In genomic region chr2:20691076-20691708, GRCh38 we compare ENCODE assay signal across 25 cellular contexts. TPM values are rescaled to one million over a fixed set of nuclear protein-coding genes. Genes with fewer than 3 reads are reported as not detected.
"Had no signal": no experiment of that assay in that cellular context is flagged by ENCODE, and none has a peak within 500 bp of the region (broad histone marks: within the 10 kb centered on the region; RNA-seq: fewer than 3 reads in every experiment).

No MANE protein-coding gene starts in this region.

- ATAC-seq: effector memory CD8-positive, alpha-beta T cell; foreskin keratinocyte; gastroesophageal sphincter; heart left ventricle; left cardiac atrium; left ventricle myocardium superior; naive thymus-derived CD4-positive, alpha-beta T cell; psoas muscle; right cardiac atrium; stimulated activated naive CD8-positive, alpha-beta T cell treated with anti-CD3 and anti-CD28 coated beads, Interleukin-15, Interleukin-2, amounts not matched to agents 100 U/mL and 50 U/mL, for 24 hours had no signal

- H3K4me3 ChIP-seq: gastroesophageal sphincter, heart left ventricle, lung, psoas muscle, thoracic aorta, tibial nerve, upper lobe of left lung had no signal

- H3K4me3 Mint-ChIP-seq: effector memory CD8-positive, alpha-beta T cell; memory B cell; mesothelial cell of epicardium; naive thymus-derived CD4-positive, alpha-beta T cell; nephron had no signal

- H3K4me1 ChIP-seq: foreskin keratinocyte, gastroesophageal sphincter, heart left ventricle, psoas muscle, tibial nerve, upper lobe of left lung had no signal

- H3K4me1 Mint-ChIP-seq: mesothelial cell of epicardium; naive thymus-derived CD4-positive, alpha-beta T cell; nephron had no signal

- DNase-seq: cortex of kidney; effector memory CD8-positive, alpha-beta T cell; foreskin keratinocyte; heart left ventricle; hippocampal formation; left cardiac atrium; left ventricle myocardium superior; naive thymus-derived CD4-positive, alpha-beta T cell; nucleus accumbens; posterior cingulate gyrus; psoas muscle; right cardiac atrium; small intestine; stimulated activated CD4-positive, alpha-beta T cell treated with anti-CD3 and anti-CD28 coated beads, Interleukin-15, amount 100 ng/mL, for 24 hours; stimulated activated CD4-positive, alpha-beta T cell treated with anti-CD3 and anti-CD28 coated beads, Interleukin-4, amount 100 ng/mL, for 1 hour; stimulated activated CD8-positive, alpha-beta memory T cell treated with anti-CD3 and anti-CD28 coated beads, Interleukin-4, amount 100 ng/mL, for 48 hours; stimulated activated naive CD8-positive, alpha-beta T cell treated with anti-CD3 and anti-CD28 coated beads, Interleukin-15, Interleukin-2, amounts not matched to agents 100 U/mL and 50 U/mL, for 24 hours; upper lobe of left lung had no signal

- H3K36me3 ChIP-seq: thoracic aorta had no signal

- H3K9me3 Mint-ChIP-seq: effector memory CD8-positive, alpha-beta T cell; memory B cell; naive thymus-derived CD4-positive, alpha-beta T cell; nephron had no signal

- H3K27ac Mint-ChIP-seq: effector memory CD8-positive, alpha-beta T cell; memory B cell; mesothelial cell of epicardium; naive thymus-derived CD4-positive, alpha-beta T cell; nephron had no signal

- H3K9me3 ChIP-seq: gastroesophageal sphincter, psoas muscle, thoracic aorta, tibial nerve, upper lobe of left lung had no signal

- H3K27me3 Mint-ChIP-seq: effector memory CD8-positive, alpha-beta T cell; memory B cell; naive thymus-derived CD4-positive, alpha-beta T cell had no signal

- H3K27ac ChIP-seq: foreskin keratinocyte, gastroesophageal sphincter, heart left ventricle, psoas muscle, thoracic aorta, tibial nerve, upper lobe of left lung had no signal

- H3K27me3 ChIP-seq: foreskin keratinocyte, gastroesophageal sphincter, heart left ventricle, tibial nerve, upper lobe of left lung had no signal

RNA-seq across cellular contexts. Expression of gene GDF7, which starts 24.2 kb away (rescaled TPM):
- total RNA-seq: foreskin keratinocyte had no signal
